Comparison of ENCODE assay signal across 1 cellular context in the genomic region with DNA sequence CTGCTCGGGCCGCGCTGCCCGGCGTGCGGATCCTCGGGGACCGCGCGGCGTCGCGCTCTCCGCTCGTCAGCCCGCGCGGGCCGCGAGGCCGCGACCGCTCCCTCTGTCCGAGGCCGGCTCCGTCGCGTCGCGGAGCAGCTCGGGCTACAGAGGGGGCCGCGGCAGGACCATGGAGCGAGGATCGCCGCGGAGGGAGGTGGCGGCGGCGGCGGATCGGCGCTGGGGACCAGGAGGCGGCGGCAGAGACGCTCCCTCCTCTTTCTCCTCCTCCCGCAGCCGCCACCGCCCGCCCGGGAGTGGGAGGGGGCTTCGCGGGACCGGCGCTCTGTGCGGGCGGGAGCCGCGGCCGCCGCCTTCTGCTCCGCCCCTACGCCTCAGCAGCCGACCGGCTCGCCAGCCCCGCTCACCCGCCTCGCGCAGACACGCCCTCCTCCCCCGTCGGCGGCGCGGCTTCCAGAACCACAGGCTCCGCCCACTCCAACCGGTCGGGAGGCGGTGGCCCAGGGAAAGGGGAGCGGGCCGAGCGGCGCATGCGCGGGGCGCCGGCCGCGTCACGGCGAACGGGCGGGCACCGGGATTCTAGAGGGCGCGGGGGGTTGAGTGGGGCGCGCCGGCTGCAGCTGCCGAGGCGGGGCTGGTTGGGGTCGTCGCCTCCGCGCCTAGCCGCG.
TF ChIP-seq lines count a peak whose summit lies in the region.

Gene CASK (minus strand): TSS at position 298 of the 668 bp plus-strand sequence. CDS start 566 bp downstream, outside the sequence.

TF ChIP-seq in GM23338, 12 proteins besides CTCF, POLR2A, EP300 and RAD21 (continued from another document):
- TF ChIP-seq ZNF462 (CRISPR knock-in tag; IDR thresholded peaks at IDR 0.05) = no peak
